In genomic region chr2:50952596-50952995, GRCh38 we compare ENCODE assay signal across 21 cellular contexts.
DNase-seq lines count a peak whose midpoint lies in the region; ATAC-seq, FAIRE-seq and TF ChIP-seq lines count a peak whose summit lies in the region.
"Had no signal": no experiment of that assay in that cellular context is flagged by ENCODE, and none has a peak within 500 bp of the region (broad histone marks: within the 10 kb centered on the region; RNA-seq: fewer than 3 reads in every experiment).

No MANE protein-coding gene starts in this region.

- H3K4me3 Mint-ChIP-seq in H9, result no peak overlapping the region
- H3K4me3 Mint-ChIP-seq: activated CD8-positive, alpha-beta memory T cell treated with anti-CD3 and anti-CD28 coated beads, Interleukin-2, amount 10 ng/mL, durations not matched to agents 7 days and 5 days; activated T-helper 17 cell treated with anti-CD3 and anti-CD28 coated beads, Interleukin-2, amount 50 U/mL, for 72 hours; CD4-positive, CD25-positive, alpha-beta regulatory T cell; IgD-negative memory B cell; neural progenitor cell; T-cell had no signal

- no peak overlapping the region for H2AK5ac ChIP-seq in H9 (ENCODE audit: insufficient read length, low read length)

- H2AFZ ChIP-seq in H9 (ENCODE audit: low read length), result no peak overlapping the region
- H2AFZ ChIP-seq: neural progenitor cell had no signal

- H3K18ac ChIP-seq in H9 (ENCODE audit: insufficient read length, low read depth, low read length), result no peak overlapping the region

- no peak overlapping the region for H3K4me2 ChIP-seq in H9 (ENCODE audit: insufficient read depth, insufficient read length, low read length)
- H3K4me2 ChIP-seq: neural progenitor cell had no signal

- no peak overlapping the region for H2BK15ac ChIP-seq in H9 (ENCODE audit: low read depth, low read length)

- H3K9me3 ChIP-seq in RWPE2 (ENCODE audit: severe bottlenecking), result no peaks in the 10 kb centered on the region
- no peaks in the 10 kb centered on the region for H3K9me3 ChIP-seq in heart left ventricle
- H3K9me3 ChIP-seq in H9 (ENCODE audit: control insufficient read depth, low read depth, low read length), result no peaks in the 10 kb centered on the region

- no peak overlapping the region for H2BK12ac ChIP-seq in H9 (ENCODE audit: insufficient read length, low read depth, low read length)

- no peak overlapping the region for H3K4ac ChIP-seq in H9 (ENCODE audit: low read depth, low read length)

- no peak overlapping the region for H3T11ph ChIP-seq in H9 (ENCODE audit: low read length)

- no peaks in the 10 kb centered on the region for H3K27me3 ChIP-seq in RWPE2 (ENCODE audit: insufficient read depth, poor library complexity, severe bottlenecking)
- no peaks in the 10 kb centered on the region for H3K27me3 ChIP-seq in heart left ventricle
- H3K27me3 ChIP-seq in H9 (ENCODE audit: insufficient read depth, low read length), result no peaks in the 10 kb centered on the region
- H3K27me3 ChIP-seq: neural progenitor cell had no signal

- H3K79me1 ChIP-seq in H9 (ENCODE audit: insufficient read depth, low read depth, low read length, poor library complexity, severe bottlenecking), result no peaks in the 10 kb centered on the region

- intact Hi-C loops in heart left ventricle (cut with DNase I), result no loop called here

- TF ChIP-seq POLR2A in H54 (IDR thresholded peaks at IDR 0.05; ENCODE audit: low read depth, low read length) (no peak), heart left ventricle (IDR thresholded peaks at IDR 0.05) (no peak)

- H3K27ac ChIP-seq in RWPE2 (ENCODE audit: poor library complexity, severe bottlenecking), result peak overlapping the region; percentile 88
- H3K27ac ChIP-seq in heart left ventricle, result no peak overlapping the region
- no peak overlapping the region for H3K27ac ChIP-seq in H9 (ENCODE audit: insufficient read length, low read depth, low read length)
- H3K27ac ChIP-seq: neural progenitor cell had no signal

- H3K27me3 Mint-ChIP-seq in H9 (ENCODE audit: low read depth), result no peaks in the 10 kb centered on the region
- H3K27me3 Mint-ChIP-seq: activated CD8-positive, alpha-beta memory T cell treated with anti-CD3 and anti-CD28 coated beads, Interleukin-2, amount 10 ng/mL, durations not matched to agents 7 days and 5 days; activated T-helper 17 cell treated with anti-CD3 and anti-CD28 coated beads, Interleukin-2, amount 50 U/mL, for 72 hours; CD4-positive, CD25-positive, alpha-beta regulatory T cell; IgD-negative memory B cell; T-cell had no signal

- no peaks in the 10 kb centered on the region for H3K36me3 Mint-ChIP-seq in H9 (ENCODE audit: insufficient read depth in 1 of 3, low read depth in 3 of 3)
- H3K36me3 Mint-ChIP-seq: activated CD8-positive, alpha-beta memory T cell treated with anti-CD3 and anti-CD28 coated beads, Interleukin-2, amount 10 ng/mL, durations not matched to agents 7 days and 5 days; CD4-positive, CD25-positive, alpha-beta regulatory T cell; IgD-negative memory B cell; neural progenitor cell; T-cell had no signal

- H3K23ac ChIP-seq in H9 (ENCODE audit: insufficient read length, low read depth, low read length), result no peak overlapping the region

- H3K4me1 ChIP-seq in RWPE2 (ENCODE audit: insufficient read depth, poor library complexity, severe bottlenecking), result peaks cover 31% of the 10 kb centered on the region
- H3K4me1 ChIP-seq in heart left ventricle, result no peaks in the 10 kb centered on the region
- no peaks in the 10 kb centered on the region; the same call in 1 of the 2 replicates for H3K4me1 ChIP-seq in H9 (ENCODE audit: insufficient read depth, low read length)
- H3K4me1 ChIP-seq: neural progenitor cell had no signal

- H3K4me1 Mint-ChIP-seq in H9, result peaks cover 5 to 7% of the 10 kb centered on the region in 2 experiments
- H3K4me1 Mint-ChIP-seq: activated CD8-positive, alpha-beta memory T cell treated with anti-CD3 and anti-CD28 coated beads, Interleukin-2, amount 10 ng/mL, durations not matched to agents 7 days and 5 days; activated T-helper 17 cell treated with anti-CD3 and anti-CD28 coated beads, Interleukin-2, amount 50 U/mL, for 72 hours; IgD-negative memory B cell; T-cell had no signal

- no peak overlapping the region for H2BK120ac ChIP-seq in H9 (ENCODE audit: low read depth, low read length, poor library complexity, severe bottlenecking)

- TF ChIP-seq CTCF in RWPE2 (IDR thresholded peaks at IDR 0.05; ENCODE audit: poor library complexity, severe bottlenecking) (no peak), epithelial cell of esophagus (IDR thresholded peaks at IDR 0.05; ENCODE audit: insufficient read depth, low read depth, low read length, missing control alignments) (no peak), heart left ventricle (IDR thresholded peaks at IDR 0.05) (no peak), H9 (conservative IDR thresholded peaks at IDR 0.05) (no peak)

- H4K8ac ChIP-seq in H9 (replicated peaks; ENCODE audit: insufficient read length, low read depth, low read length), result no peak overlapping the region

- H3K56ac ChIP-seq in H9 (ENCODE audit: insufficient read length, low read depth, low read length), result no peak overlapping the region

- H4K5ac ChIP-seq in H9 (ENCODE audit: insufficient read length, low read depth, low read length), result no peak overlapping the region

- DNase-seq in H54 (ENCODE audit: insufficient read length, low spot score) (peak; percentile 1), RWPE2 (ENCODE audit: low spot score) (no peak), epithelial cell of esophagus (ENCODE audit: low read depth) (peak; percentile 84), non-pigmented ciliary epithelial cell (ENCODE audit: low read depth) (peak; percentile 23), nucleus accumbens (lab: John Stamatoyannopoulos, UW) (no peak), heart left ventricle (no peak), H9 (no peak), T-helper 9 cell (no peak)
- DNase-seq: activated CD4-positive, alpha-beta T cell treated with anti-CD3 and anti-CD28 coated beads for 4 hours; activated CD8-positive, alpha-beta memory T cell treated with anti-CD3 and anti-CD28 coated beads, Interleukin-2, amount 10 ng/mL, durations not matched to agents 7 days and 5 days; CD4-positive, CD25-positive, alpha-beta regulatory T cell; effector CD8-positive, alpha-beta T cell; NCI-H1930; T-cell had no signal

- no peaks in the 10 kb centered on the region for H3K9me3 Mint-ChIP-seq in H9
- H3K9me3 Mint-ChIP-seq: neural progenitor cell had no signal

- no peaks in the 10 kb centered on the region for H3K79me2 ChIP-seq in H9 (ENCODE audit: insufficient read depth, low read length)

- H3K36me3 ChIP-seq in RWPE2 (ENCODE audit: low read depth), result no peaks in the 10 kb centered on the region
- no peaks in the 10 kb centered on the region for H3K36me3 ChIP-seq in heart left ventricle
- H3K36me3 ChIP-seq: neural progenitor cell had no signal

- H3K4me3 ChIP-seq in RWPE2 (ENCODE audit: severe bottlenecking) (no peak overlapping the region), epithelial cell of esophagus (ENCODE audit: low read length) (no peak overlapping the region), heart left ventricle (no peak overlapping the region)
- H3K4me3 ChIP-seq: GM12878, neural progenitor cell had no signal

- no peaks in the 10 kb centered on the region for H3K23me2 ChIP-seq in H9 (ENCODE audit: insufficient read length, low read depth, low read length, poor library complexity, severe bottlenecking)

- no peak overlapping the region for H3K14ac ChIP-seq in H9 (ENCODE audit: insufficient read depth, low read length)

- ATAC-seq in RWPE2 (ENCODE audit: low read depth), result peak; percentile 66
- no peak for ATAC-seq in heart left ventricle
- ATAC-seq: activated CD8-positive, alpha-beta memory T cell treated with anti-CD3 and anti-CD28 coated beads, Interleukin-2, amount 10 ng/mL, durations not matched to agents 7 days and 5 days; activated T-helper 17 cell treated with anti-CD3 and anti-CD28 coated beads, Interleukin-2, amount 50 U/mL, for 72 hours; GM12878; Right ventricle myocardium inferior; T-cell had no signal

- H3K9ac ChIP-seq in H9 (ENCODE audit: extremely low read depth, insufficient read length, low read length), result no peak overlapping the region
- H3K9ac ChIP-seq: neural progenitor cell had no signal

- H3K27ac Mint-ChIP-seq in H9, result no peak overlapping the region; a peak in 1 of 7 replicates
- H3K27ac Mint-ChIP-seq: activated CD8-positive, alpha-beta memory T cell treated with anti-CD3 and anti-CD28 coated beads, Interleukin-2, amount 10 ng/mL, durations not matched to agents 7 days and 5 days; activated T-helper 17 cell treated with anti-CD3 and anti-CD28 coated beads, Interleukin-2, amount 50 U/mL, for 72 hours; CD4-positive, CD25-positive, alpha-beta regulatory T cell; IgD-negative memory B cell; neural progenitor cell; T-cell had no signal

- H2BK5ac ChIP-seq in H9 (ENCODE audit: insufficient read length, low read length), result no peak overlapping the region

- no peak overlapping the region for H2BK20ac ChIP-seq in H9 (ENCODE audit: low read depth, low read length, poor library complexity, severe bottlenecking)

- H4K20me1 ChIP-seq in H9 (ENCODE audit: control insufficient read depth, insufficient read depth, insufficient read length), result no peaks in the 10 kb centered on the region

- no peak overlapping the region for H4K91ac ChIP-seq in H9 (ENCODE audit: insufficient read length, low read depth, low read length)

- 73 to 77% (median 75%) methylated on average over 3 of the region's 3 CpGs for WGBS in heart left ventricle, 4 donors
- WGBS in H9 (ENCODE audit: extremely low coverage, insufficient read length, low lambda C conversion rate), result no CpG with 5 or more reads among the region's 3 CpGs

- peak; percentile 89 for FAIRE-seq in H54 (lab: Jason Lieb, UNC)
- FAIRE-seq: frontal cortex, GM12878, H1 had no signal

Comparison
In these comparisons a context has a peak if more than half of its experiments do, and no peak if none do; other contexts are left out.
1. DNase-seq: peak in H54 (single experiment), epithelial cell of esophagus (single experiment) and non-pigmented ciliary epithelial cell (single experiment); none in RWPE2 (single experiment), nucleus accumbens (0 of 56), heart left ventricle (0 of 5), H9 (single experiment) and T-helper 9 cell (single experiment).